21 cellular contexts compared by ENCODE assay signal in the genomic region with DNA sequence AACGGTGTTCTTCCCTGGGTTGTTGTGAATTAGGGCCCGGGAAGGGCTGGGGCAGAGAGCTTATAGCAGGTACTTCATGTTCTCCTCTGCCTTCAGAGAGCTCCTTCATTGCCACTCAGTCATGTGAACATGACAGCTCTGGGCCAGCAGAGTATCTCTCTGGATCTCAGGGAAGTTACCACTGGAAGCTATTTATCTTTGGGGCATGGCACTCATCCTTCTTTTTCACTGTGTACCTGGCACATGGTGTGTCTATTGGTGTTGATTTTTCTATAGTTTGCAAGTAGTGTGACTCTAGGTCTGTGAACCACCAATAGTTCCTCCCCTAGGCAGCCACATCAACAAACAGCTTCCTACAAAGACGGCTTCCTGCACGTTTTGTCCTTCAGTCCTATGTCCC.
DNase-seq lines count a peak whose midpoint lies in the region; ATAC-seq, FAIRE-seq and TF ChIP-seq lines count a peak whose summit lies in the region.
"Had no signal": no experiment of that assay in that cellular context is flagged by ENCODE, and none has a peak within 500 bp of the region (broad histone marks: within the 10 kb centered on the region; RNA-seq: fewer than 3 reads in every experiment).

No MANE protein-coding gene starts in this region.

- H3K36me3 ChIP-seq in Karpas-422 (ENCODE audit: insufficient read depth, low read length) (peaks cover 24% of the 10 kb centered on the region), H1 (ENCODE audit: control insufficient read depth in 2 of 4, insufficient read depth in 4 of 4, low read length in 3 of 4) (no peaks in the 10 kb centered on the region), neuronal stem cell (replicated peaks in 1 of 2; ENCODE audit: control insufficient read depth in 2 of 2, insufficient read depth in 2 of 2, low read length in 2 of 2) (no peaks in the 10 kb centered on the region), aorta (ENCODE audit: control insufficient read depth in 1 of 2, insufficient read depth in 2 of 2, low read length in 1 of 2) (no peaks in the 10 kb centered on the region)
- H3K36me3 ChIP-seq: BLaER1 treated with 17β-estradiol and CSF1 and Interleukin-3, amounts not matched to agents 10 nM and 100 nM; MG63; Peyer's patch had no signal

- intact Hi-C loops in aorta (cut with DNase I), result no loop called here

- no peaks in the 10 kb centered on the region for H3K9me3 Mint-ChIP-seq in T-helper 2 cell treated with Interferon-gamma antibody and Interleukin-4, amounts not matched to agents 5 μg/mL and 100 μg/mL, for 36 hours
- H3K9me3 Mint-ChIP-seq: CD8-positive, alpha-beta T cell had no signal

- H3K4me1 ChIP-seq in A549 (peaks cover 36% of the 10 kb centered on the region), Karpas-422 (ENCODE audit: low read length) (peaks cover 54% of the 10 kb centered on the region), H1 (replicated peaks in 1 of 4; ENCODE audit: control insufficient read depth in 3 of 4, insufficient read depth in 4 of 4, low read length in 3 of 4) (peaks cover 0 to 2% (median under 1%) of the 10 kb centered on the region in 4 experiments; a peak in 4 of 7 replicates), neuronal stem cell (ENCODE audit: control insufficient read depth in 2 of 2, insufficient read depth in 1 of 2, low read depth in 1 of 2, low read length in 2 of 2) (peaks cover under 1 to 4% of the 10 kb centered on the region in 2 donors), aorta (ENCODE audit: control insufficient read depth in 1 of 2, insufficient read depth in 2 of 2, low read length in 2 of 2) (peaks cover 0 to 3% of the 10 kb centered on the region in 2 donors)
- H3K4me1 ChIP-seq: Peyer's patch had no signal

- peaks cover 2% of the 10 kb centered on the region for H3K27me3 Mint-ChIP-seq in T-helper 2 cell treated with Interferon-gamma antibody and Interleukin-4, amounts not matched to agents 5 μg/mL and 100 μg/mL, for 36 hours (ENCODE audit: low read depth)

- no peaks in the 10 kb centered on the region for H3K36me3 Mint-ChIP-seq in T-helper 2 cell treated with Interferon-gamma antibody and Interleukin-4, amounts not matched to agents 5 μg/mL and 100 μg/mL, for 36 hours (ENCODE audit: low read depth)
- H3K36me3 Mint-ChIP-seq: CD8-positive, alpha-beta T cell had no signal

- H4K91ac ChIP-seq in H1 (replicated peaks; ENCODE audit: insufficient read length, low read length) (no peak overlapping the region), neuronal stem cell (ENCODE audit: low read depth, low read length, poor library complexity) (no peak overlapping the region)

- H2BK20ac ChIP-seq in H1 (ENCODE audit: low read length), result no peak overlapping the region

- TF ChIP-seq EP300 in A549 (IDR thresholded peaks at IDR 0.05), result no peak
- TF ChIP-seq EP300 in H1 (IDR thresholded peaks at IDR 0.05; ENCODE audit: borderline replicate concordance in 1 of 2, low read depth in 2 of 2, low read length in 2 of 2), result no peak

- H3K9me3 ChIP-seq in A549 (peaks cover 5% of the 10 kb centered on the region; the same call in 1 of the 3 replicates), Karpas-422 (ENCODE audit: low read length) (no peaks in the 10 kb centered on the region), H1 (ENCODE audit: insufficient read depth in 2 of 2, low read depth in 1 of 2, low read length in 1 of 2) (no peaks in the 10 kb centered on the region), neuronal stem cell (replicated peaks in 1 of 2; ENCODE audit: control insufficient read depth in 2 of 2, insufficient read depth in 1 of 2, low read depth in 1 of 2, low read length in 2 of 2) (no peaks in the 10 kb centered on the region), aorta (ENCODE audit: control insufficient read depth, low read length) (no peaks in the 10 kb centered on the region)
- H3K9me3 ChIP-seq: MG63, Peyer's patch had no signal

- no peak overlapping the region for H3K18ac ChIP-seq in H1 (ENCODE audit: extremely low read depth, low read length)
- no peak overlapping the region for H3K18ac ChIP-seq in neuronal stem cell (ENCODE audit: low read length)

- 0 out of 2 replicates have a peak overlapping the region, but pooled peaks have one; percentile 2 for H2BK15ac ChIP-seq in H1 (ENCODE audit: low read length)
- H2BK15ac ChIP-seq in neuronal stem cell (ENCODE audit: low read length), result no peak overlapping the region

- POLR2A ChIA-PET in A549 (lab: Yijun Ruan, JAX) (no interaction called here), H1 (lab: Charles Lee; ENCODE audit: partially characterized antibody) (no interaction called here)

- H2AK5ac ChIP-seq in H1 (ENCODE audit: low read depth, low read length) (no peak overlapping the region), neuronal stem cell (ENCODE audit: low read depth, low read length) (no peak overlapping the region)

- H3K4me3 Mint-ChIP-seq in T-helper 2 cell treated with Interferon-gamma antibody and Interleukin-4, amounts not matched to agents 5 μg/mL and 100 μg/mL, for 36 hours, result no peak overlapping the region
- H3K4me3 Mint-ChIP-seq: CD8-positive, alpha-beta T cell had no signal

- H3K27ac Mint-ChIP-seq in T-helper 2 cell treated with Interferon-gamma antibody and Interleukin-4, amounts not matched to agents 5 μg/mL and 100 μg/mL, for 36 hours, result no peak overlapping the region
- H3K27ac Mint-ChIP-seq: CD8-positive, alpha-beta T cell had no signal

- TF ChIP-seq RAD21 in A549 (conservative IDR thresholded peaks at IDR 0.05 in 1 of 2, IDR thresholded peaks at IDR 0.05 in 1 of 2), result no peak
- TF ChIP-seq RAD21 in H1 (IDR thresholded peaks at IDR 0.05 in 1 of 2, conservative IDR thresholded peaks at IDR 0.05 in 1 of 2; ENCODE audit: low read depth in 2 of 2, low read length in 2 of 2), result no peak

- H4K20me1 ChIP-seq in Karpas-422 (ENCODE audit: insufficient read depth, low read depth, low read length) (no peaks in the 10 kb centered on the region), H1 (replicated peaks in 1 of 2; ENCODE audit: control insufficient read depth in 1 of 2, insufficient read depth in 2 of 2, low read length in 2 of 2) (no peaks in the 10 kb centered on the region)
- H4K20me1 ChIP-seq: BLaER1 treated with 17β-estradiol and CSF1 and Interleukin-3, amounts not matched to agents 10 nM and 100 nM had no signal

- H3K27ac ChIP-seq in A549, result peak overlapping the region; percentile 51 to 79
- H3K27ac ChIP-seq in Karpas-422 (ENCODE audit: low read length), result peak overlapping the region; percentile 98
- H3K27ac ChIP-seq in H1 (ENCODE audit: low read depth, low read length), result no peak overlapping the region
- H3K27ac ChIP-seq in neuronal stem cell (replicated peaks; ENCODE audit: low read length), result no peak overlapping the region
- no peak overlapping the region for H3K27ac ChIP-seq in aorta (ENCODE audit: low read depth in 1 of 2, low read length in 2 of 2)
- H3K27ac ChIP-seq: BLaER1 treated with 17β-estradiol and CSF1 and Interleukin-3, amounts not matched to agents 10 nM and 100 nM; Peyer's patch had no signal

- ATAC-seq in A549, result no peak
- ATAC-seq in aorta (ENCODE audit: low FRiP score), result no peak
- ATAC-seq in HG02798 (IDR thresholded peaks at IDR 0.05; ENCODE audit: poor library complexity, unreplicated experiment), result no peak
- ATAC-seq: CD8-positive, alpha-beta T cell had no signal

- H2BK120ac ChIP-seq in H1 (replicated peaks; ENCODE audit: low read depth, low read length) (no peak overlapping the region), neuronal stem cell (ENCODE audit: low read depth, low read length) (no peak overlapping the region)

- H4K8ac ChIP-seq in H1 (ENCODE audit: extremely low read depth, insufficient read depth, low read length), result no peak overlapping the region
- no peak overlapping the region for H4K8ac ChIP-seq in neuronal stem cell (ENCODE audit: low read depth, low read length)

- H2BK12ac ChIP-seq in H1 (ENCODE audit: low read depth, low read length), result no peak overlapping the region
- no peak overlapping the region for H2BK12ac ChIP-seq in neuronal stem cell (ENCODE audit: low read length)

- CTCF ChIA-PET in A549 (lab: Yijun Ruan, JAX) (interaction anchor here (0.6 to 1.6 kb wide), 5 partner anchors 11 to 190 kb away, joined by 3 to 7 read pairs (median 3); no protein-coding TSS in a partner anchor), H1 (lab: Charles Lee; ENCODE audit: partially characterized antibody) (interaction anchor here (0.9 to 1.9 kb wide), 12 partner anchors 10 to 525 kb away, joined by 3 to 8 read pairs (median 4); no protein-coding TSS in a partner anchor)

- TF ChIP-seq CTCF in A549 (IDR thresholded peaks at IDR 0.05), result no peak
- TF ChIP-seq CTCF in H1 (IDR thresholded peaks at IDR 0.05; ENCODE audit: control extremely low read depth in 1 of 3, insufficient read depth in 1 of 3, low read depth in 1 of 3, low read length in 3 of 3), result no peak

- no peak overlapping the region for H3K4me2 ChIP-seq in A549
- H3K4me2 ChIP-seq in Karpas-422 (ENCODE audit: low read depth, low read length, poor library complexity, severe bottlenecking), result peak overlapping the region; percentile 82
- H3K4me2 ChIP-seq in H1 (ENCODE audit: insufficient read depth in 1 of 2, low read depth in 2 of 2, low read length in 2 of 2), result no peak overlapping the region
- no peak overlapping the region for H3K4me2 ChIP-seq in neuronal stem cell (ENCODE audit: insufficient read depth, low read length, poor library complexity, severe bottlenecking)
- H3K4me2 ChIP-seq: BLaER1 treated with 17β-estradiol and CSF1 and Interleukin-3, amounts not matched to agents 10 nM and 100 nM had no signal

- H3K14ac ChIP-seq in H1 (ENCODE audit: insufficient read length) (no peak overlapping the region), neuronal stem cell (ENCODE audit: low read length) (no peak overlapping the region)

- H2AFZ ChIP-seq in Karpas-422 (ENCODE audit: low read length) (peak overlapping the region; percentile 93), H1 (ENCODE audit: low read length) (no peak overlapping the region), neuronal stem cell (ENCODE audit: low read length) (peak overlapping the region; percentile 1)

- H3K4me3 ChIP-seq in A549 (no peak overlapping the region), Karpas-422 (ENCODE audit: low read length) (no peak overlapping the region), H1 (ENCODE audit: extremely low read depth in 1 of 4, insufficient read depth in 2 of 4, low read depth in 3 of 4, low read length in 4 of 4) (no peak overlapping the region), neuronal stem cell (ENCODE audit: low read length in 2 of 2) (no peak overlapping the region), aorta (ENCODE audit: low read length in 2 of 2) (no peak overlapping the region)
- H3K4me3 ChIP-seq: BLaER1 treated with 17β-estradiol and CSF1 and Interleukin-3, amounts not matched to agents 10 nM and 100 nM; MG63; Peyer's patch had no signal

- 88% methylated on average over 4 of the region's 4 CpGs for WGBS in A549 (ENCODE audit: missing lambda C conversion rate)
- 81% methylated on average over 4 of the region's 4 CpGs; no CpG with 5 or more reads in 1 of the 2 experiments for WGBS in H1 (ENCODE audit: extremely low coverage in 1 of 2, insufficient coverage in 1 of 2, insufficient read length in 1 of 2, insufficient replicate concordance in 2 of 2, low coverage in 1 of 2, low lambda C conversion rate in 2 of 2, missing lambda C conversion rate in 1 of 2), 2 experiments
- WGBS in neuronal stem cell (ENCODE audit: extremely low coverage in 2 of 2, insufficient read length in 2 of 2, insufficient replicate concordance in 1 of 2), 2 donors, result no CpG with 5 or more reads among the region's 4 CpGs
- 75 to 81% methylated on average over 4 of the region's 4 CpGs for WGBS in aorta, 2 donors

- H3K56ac ChIP-seq in H1 (replicated peaks; ENCODE audit: insufficient read length, low read depth, low read length), result no peak overlapping the region

- no peak overlapping the region for H4K5ac ChIP-seq in H1 (ENCODE audit: insufficient read length, low read depth, low read length)

- no peak for DNase-seq in A549 (ENCODE audit: low read depth in 1 of 2, low spot score in 1 of 2)
- DNase-seq in Karpas-422, result no peak
- DNase-seq in H1 (ENCODE audit: low read depth in 1 of 2, low spot score in 2 of 2), result no peak
- no peak for DNase-seq in neuronal stem cell (ENCODE audit: low spot score)
- DNase-seq in activated naive CD4-positive, alpha-beta T cell treated with anti-CD3 and anti-CD28 coated beads, Interleukin-2, amount 50 U/mL, for 16 hours, result no peak
- DNase-seq in T-helper 2 cell treated with Interferon-gamma antibody and Interleukin-4, amounts not matched to agents 5 μg/mL and 100 μg/mL, for 36 hours (ENCODE audit: low spot score), result no peak
- DNase-seq in aorta, result no peak
- DNase-seq: Calu3; CD8-positive, alpha-beta T cell; MG63; NCI-H1048; NCI-H1436; NCI-H1930; NCI-H2171; NCI-H446; NCI-H526 treated with DMSO at 0.1 percent for 48 hours; Peyer's patch had no signal

- no peaks in the 10 kb centered on the region for H3K9me2 ChIP-seq in Karpas-422 (replicated peaks; ENCODE audit: insufficient read depth, low read length)

- H3K9ac ChIP-seq in Karpas-422 (ENCODE audit: low read length) (peak overlapping the region; percentile 13; the same call in 1 of the 2 replicates), H1 (replicated peaks in 1 of 4; ENCODE audit: extremely low read depth in 1 of 4, low read depth in 3 of 4, low read length in 3 of 4) (no peak overlapping the region; a peak in 1 of 7 replicates), neuronal stem cell (ENCODE audit: low read depth, low read length, poor library complexity) (no peak overlapping the region)
- H3K9ac ChIP-seq: BLaER1 treated with 17β-estradiol and CSF1 and Interleukin-3, amounts not matched to agents 10 nM and 100 nM had no signal

- H3K79me2 ChIP-seq in Karpas-422 (ENCODE audit: low read length), result peaks cover 24% of the 10 kb centered on the region
- no peaks in the 10 kb centered on the region for H3K79me2 ChIP-seq in H1 (ENCODE audit: control insufficient read depth in 1 of 2, insufficient read depth in 2 of 2, low read length in 2 of 2)

- TF ChIP-seq POLR2A in A549 (IDR thresholded peaks at IDR 0.05; ENCODE audit: low read length) (no peak), H1 (IDR thresholded peaks at IDR 0.05; ENCODE audit: control extremely low read depth in 1 of 2, low read depth in 2 of 2, low read length in 2 of 2) (no peak)

- H3K27me3 ChIP-seq in Karpas-422 (ENCODE audit: low read length) (no peaks in the 10 kb centered on the region), H1 (replicated peaks in 1 of 4; ENCODE audit: control insufficient read depth in 3 of 4, extremely low read depth in 1 of 4, insufficient read depth in 3 of 4, low read length in 3 of 4) (no peaks in the 10 kb centered on the region), neuronal stem cell (ENCODE audit: control insufficient read depth in 3 of 3, insufficient read depth in 3 of 3, low read depth in 1 of 3, low read length in 3 of 3) (no peaks in the 10 kb centered on the region), aorta (ENCODE audit: control insufficient read depth in 1 of 2, insufficient read depth in 2 of 2, low read length in 1 of 2) (no peaks in the 10 kb centered on the region)
- H3K27me3 ChIP-seq: BLaER1 treated with 17β-estradiol and CSF1 and Interleukin-3, amounts not matched to agents 10 nM and 100 nM; MG63; Peyer's patch had no signal

- H3K4me1 Mint-ChIP-seq in T-helper 2 cell treated with Interferon-gamma antibody and Interleukin-4, amounts not matched to agents 5 μg/mL and 100 μg/mL, for 36 hours (ENCODE audit: low read depth), result no peaks in the 10 kb centered on the region

- H3K23me2 ChIP-seq in H1 (ENCODE audit: low read depth, low read length), result no peaks in the 10 kb centered on the region

- H3K4ac ChIP-seq in H1 (replicated peaks; ENCODE audit: insufficient read length, low read depth, low read length) (no peak overlapping the region), neuronal stem cell (ENCODE audit: low read length) (no peak overlapping the region)

- H3K79me1 ChIP-seq in H1 (ENCODE audit: low read depth, low read length), result no peaks in the 10 kb centered on the region
- no peaks in the 10 kb centered on the region for H3K79me1 ChIP-seq in neuronal stem cell (ENCODE audit: low read depth, low read length)

- H2BK5ac ChIP-seq in H1 (ENCODE audit: low read depth, low read length), result no peak overlapping the region
- no peak overlapping the region for H2BK5ac ChIP-seq in neuronal stem cell (ENCODE audit: low read length)

- FAIRE-seq in A549 (lab: Jason Lieb, UNC) (no peak), H1 (lab: Jason Lieb, UNC) (no peak)
- FAIRE-seq: GM12891, GM19239 had no signal

- H3K23ac ChIP-seq in H1 (ENCODE audit: insufficient read length) (no peak overlapping the region), neuronal stem cell (ENCODE audit: low read depth, low read length, poor library complexity) (no peak overlapping the region)

Comparison
In these comparisons a context has a peak if more than half of its experiments do, and no peak if none do; other contexts are left out.
1. H3K27ac ChIP-seq: peak in A549 (2 of 2) and Karpas-422 (single experiment); none in H1 (single experiment), neuronal stem cell (single experiment) and aorta (0 of 2).